ENCODE assay signal across 32 cellular contexts in genomic region chr6:151478670-151479069, GRCh38. TPM values are rescaled to one million over a fixed set of nuclear protein-coding genes. Genes with fewer than 3 reads are reported as not detected.
"Had no signal": no experiment of that assay in that cellular context is flagged by ENCODE, and none has a peak within 500 bp of the region (broad histone marks: within the 10 kb centered on the region; RNA-seq: fewer than 3 reads in every experiment).

No MANE protein-coding gene starts in this region.

- H3K36me3 ChIP-seq: brain microvascular endothelial cell, MG63 had no signal

- H3K4me3 ChIP-seq: MG63, PC-9 had no signal

- H3K27ac ChIP-seq: brain microvascular endothelial cell, PC-9, RWPE1, VCaP had no signal

- H2AFZ ChIP-seq: PC-9 had no signal

- H3K27me3 ChIP-seq: brain microvascular endothelial cell, MG63 had no signal

- H3K4me2 ChIP-seq: PC-9 had no signal

- ATAC-seq: activated CD8-positive, alpha-beta memory T cell treated with anti-CD3 and anti-CD28 coated beads, Interleukin-2, amount 10 ng/mL, durations not matched to agents 7 days and 5 days; activated naive CD8-positive, alpha-beta T cell treated with anti-CD3 and anti-CD28 coated beads, Interleukin-2, amount 50 U/mL, for 24 hours; Right ventricle myocardium inferior; SK-N-SH treated with all-trans-retinoic acid at 6 μM for 48 hours; T-cell; T-helper 17 cell had no signal

- DNase-seq: activated B cell treated with CpG ODN at 0.5 μM for 24 hours; activated CD4-positive, alpha-beta memory T cell treated with anti-CD3 and anti-CD28 coated beads, Interleukin-2, amount 10 ng/mL, durations not matched to agents 7 days and 5 days; activated CD4-positive, alpha-beta T cell treated with anti-CD3 and anti-CD28 coated beads for 48 hours; activated CD4-positive, CD25-positive, alpha-beta regulatory T cell treated with anti-CD3 and anti-CD28 coated beads, Interleukin-2, amount 50 U/mL, for 72 hours; activated CD8-positive, alpha-beta memory T cell treated with anti-CD3 and anti-CD28 coated beads for 24 hours; activated CD8-positive, alpha-beta memory T cell treated with anti-CD3 and anti-CD28 coated beads, Interleukin-2, amount 10 ng/mL, durations not matched to agents 7 days and 5 days; activated CD8-positive, alpha-beta memory T cell treated with anti-CD3 and anti-CD28 coated beads, Interleukin-2, amount 50 U/mL, for 48 hours; activated effector memory CD4-positive, alpha-beta T cell treated with Interleukin-2 at 50 U/mL for 16 hours; activated naive CD4-positive, alpha-beta T cell treated with anti-CD3 and anti-CD28 coated beads, Interleukin-2, amount 10 ng/mL, durations not matched to agents 7 days and 5 days; activated naive CD8-positive, alpha-beta T cell treated with anti-CD3 and anti-CD28 coated beads, Interleukin-2, amount 50 U/mL, for 24 hours; activated T-cell treated with anti-CD3 and anti-CD28 coated beads, Interleukin-2, amount 50 U/mL, for 48 hours; anterior cingulate cortex; brain microvascular endothelial cell; central memory CD4-positive, alpha-beta T cell; Kasumi-1; MG63; NCI-H1048; NCI-H1105 treated with DMSO at 0.1 percent for 48 hours; NCI-H1436; NCI-H1694; NCI-H1930; NCI-H2081 treated with DMSO at 0.1 percent for 48 hours; NCI-H510A; PC-9; SIG-M5; T-cell; T-helper 17 cell had no signal

- H3K9me3 ChIP-seq: MG63 had no signal

RNA-seq across cellular contexts. Expression of gene CCDC170, which starts 15.1 kb away (rescaled TPM):
- total RNA-seq: activated B cell treated with CpG ODN at 0.5 μM for 24 hours; activated CD4-positive, alpha-beta memory T cell treated with anti-CD3 and anti-CD28 coated beads, Interleukin-2, amount 10 ng/mL, durations not matched to agents 7 days and 5 days; activated CD8-positive, alpha-beta memory T cell treated with anti-CD3 and anti-CD28 coated beads, Interleukin-2, amount 10 ng/mL, durations not matched to agents 7 days and 5 days; SK-MEL-5; T-helper 17 cell had no signal
